In the genomic region with DNA sequence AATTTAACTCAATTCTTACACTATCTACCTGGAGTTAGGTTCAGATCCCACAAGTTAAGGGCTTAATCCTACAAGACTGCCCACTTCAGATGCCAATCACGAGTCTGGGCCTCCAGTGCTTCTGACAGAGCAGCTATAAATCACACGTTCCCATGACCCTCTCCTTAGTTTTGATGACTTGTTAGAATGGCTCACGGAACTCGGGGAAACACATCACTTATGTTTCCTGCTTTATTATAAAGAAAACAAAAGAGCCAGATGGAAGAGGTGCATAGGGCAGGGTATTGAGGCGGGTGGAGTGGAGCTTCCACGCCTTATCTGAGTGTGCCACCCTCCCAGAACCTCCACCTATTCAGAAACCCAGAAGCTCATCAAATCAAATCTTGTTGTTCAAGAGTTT, we compare ENCODE assay signal across 1 cellular context.
TF ChIP-seq lines count a peak whose summit lies in the region.

No MANE protein-coding gene starts in this region.

TF ChIP-seq in HCT116, 20 proteins besides CTCF, POLR2A, EP300 and RAD21 (continued from another document):
- TF ChIP-seq, protein P1, sequence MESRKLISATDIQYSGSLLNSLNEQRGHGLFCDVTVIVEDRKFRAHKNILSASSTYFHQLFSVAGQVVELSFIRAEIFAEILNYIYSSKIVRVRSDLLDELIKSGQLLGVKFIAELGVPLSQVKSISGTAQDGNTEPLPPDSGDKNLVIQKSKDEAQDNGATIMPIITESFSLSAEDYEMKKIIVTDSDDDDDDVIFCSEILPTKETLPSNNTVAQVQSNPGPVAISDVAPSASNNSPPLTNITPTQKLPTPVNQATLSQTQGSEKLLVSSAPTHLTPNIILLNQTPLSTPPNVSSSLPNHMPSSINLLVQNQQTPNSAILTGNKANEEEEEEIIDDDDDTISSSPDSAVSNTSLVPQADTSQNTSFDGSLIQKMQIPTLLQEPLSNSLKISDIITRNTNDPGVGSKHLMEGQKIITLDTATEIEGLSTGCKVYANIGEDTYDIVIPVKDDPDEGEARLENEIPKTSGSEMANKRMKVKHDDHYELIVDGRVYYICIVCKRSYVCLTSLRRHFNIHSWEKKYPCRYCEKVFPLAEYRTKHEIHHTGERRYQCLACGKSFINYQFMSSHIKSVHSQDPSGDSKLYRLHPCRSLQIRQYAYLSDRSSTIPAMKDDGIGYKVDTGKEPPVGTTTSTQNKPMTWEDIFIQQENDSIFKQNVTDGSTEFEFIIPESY (IDR thresholded peaks at IDR 0.05; ENCODE audit: extremely low read depth, insufficient replicate concordance, low read length), result no peak
- TF ChIP-seq FOSL1 (IDR thresholded peaks at IDR 0.05; ENCODE audit: low read depth), result no peak
- no peak for TF ChIP-seq ELF1 (IDR thresholded peaks at IDR 0.05; ENCODE audit: borderline replicate concordance, low read depth)
- TF ChIP-seq ZNF274 (IDR thresholded peaks at IDR 0.05; ENCODE audit: low read depth, low read length), result no peak
- no peak for TF ChIP-seq SRF (IDR thresholded peaks at IDR 0.05; ENCODE audit: low read depth)
- TF ChIP-seq SP1 (IDR thresholded peaks at IDR 0.05; ENCODE audit: low read depth), result no peak
- no peak for TF ChIP-seq CBX3 (IDR thresholded peaks at IDR 0.05; ENCODE audit: low read depth)
- no peak for TF ChIP-seq EZH2 (IDR thresholded peaks at IDR 0.05)
- TF ChIP-seq CEBPB (IDR thresholded peaks at IDR 0.05; ENCODE audit: low read depth), result no peak
- TF ChIP-seq EGR1 (IDR thresholded peaks at IDR 0.05; ENCODE audit: low read depth), result no peak
- no peak for TF ChIP-seq REST (IDR thresholded peaks at IDR 0.05; ENCODE audit: low read depth)
- TF ChIP-seq YY1 (IDR thresholded peaks at IDR 0.05; ENCODE audit: extremely low read depth, insufficient replicate concordance, low read depth, low read length), result no peak
- TF ChIP-seq TCF7L2 (IDR thresholded peaks at IDR 0.05; ENCODE audit: borderline replicate concordance, extremely low read depth, insufficient read depth, insufficient read length), result no peak
